7 cellular contexts compared by ENCODE assay signal in genomic region chr1:183023146-183023600, GRCh38. TPM values are rescaled to one million over a fixed set of nuclear protein-coding genes. Genes with fewer than 3 reads are reported as not detected.
A peak's percentile ranks its signal among the peaks of the same experiment; 100 is the strongest.
DNase-seq lines count a peak whose midpoint lies in the region; ATAC-seq and TF ChIP-seq lines count a peak whose summit lies in the region.

Gene LAMC1 (plus strand): TSS chr1:183023420. CDS start chr1:183023717, 297 bp downstream.

- intact Hi-C loops in breast epithelium (cut with DNase I; ENCODE audit: low total_unique reads) = no loop called here
- intact Hi-C loops in sciatic nerve (cut with DNase I) = loop anchor here (10.0 kb wide), 1 partner anchor 92 kb away; no protein-coding TSS in a partner anchor

- no peak for TF ChIP-seq CTCF in GM06990 (IDR thresholded peaks at IDR 0.05; ENCODE audit: insufficient read depth, low read length, poor library complexity, severe bottlenecking)
- no peak for TF ChIP-seq CTCF in breast epithelium (IDR thresholded peaks at IDR 0.05)

- H3K36me3 ChIP-seq in GM06990 (ENCODE audit: control insufficient read depth, insufficient read depth, low read length) = no peaks in the 10 kb centered on the region
- H3K36me3 ChIP-seq in breast epithelium = no peaks in the 10 kb centered on the region
- H3K36me3 ChIP-seq in iPS-15b (ENCODE audit: control insufficient read depth, insufficient read depth, low read length) = no peaks in the 10 kb centered on the region

- TF ChIP-seq POLR2A in breast epithelium (IDR thresholded peaks at IDR 0.05) = no peak

- peaks cover 0 to 5% of the 10 kb centered on the region in 2 donors for H3K4me1 ChIP-seq in breast epithelium
- peaks cover 17% of the 10 kb centered on the region for H3K4me1 ChIP-seq in iPS-15b (ENCODE audit: control insufficient read depth, insufficient read depth, low read length)

- H3K9me3 ChIP-seq in breast epithelium (no peaks in the 10 kb centered on the region), iPS-15b (ENCODE audit: control insufficient read depth, insufficient read depth, low read length) (no peaks in the 10 kb centered on the region)

- peak; percentile 79 for DNase-seq in GM06990 (ENCODE audit: extremely low read depth, insufficient read length)
- peak in 40 of 76 experiments; percentile 3 to 60 (median 28) for DNase-seq in HUDEP-2 (lab: John Stamatoyannopoulos, UW; ENCODE audit: unreplicated experiment in 76 of 76)
- peak; percentile 67 for DNase-seq in RPMI8226
- peak; percentile 63 to 65 for DNase-seq in breast epithelium (ENCODE audit: low spot score in 2 of 2)
- DNase-seq in sciatic nerve (ENCODE audit: low spot score) = peak; percentile 86

- peak; percentile 22 for ATAC-seq in GM21529 (IDR thresholded peaks at IDR 0.05; ENCODE audit: unreplicated experiment)
- ATAC-seq in sciatic nerve = peak; percentile 70

- peak within 1 kb of the TSS; percentile 99 to 100 for H3K27ac ChIP-seq in breast epithelium

- H3K27me3 ChIP-seq in GM06990 (replicated peaks; ENCODE audit: control insufficient read depth, insufficient read depth, low read length) (no peaks in the 10 kb centered on the region), breast epithelium (no peaks in the 10 kb centered on the region), iPS-15b (ENCODE audit: control insufficient read depth, insufficient read depth, low read length) (no peaks in the 10 kb centered on the region)

- peak within 1 kb of the TSS; percentile 91 for H3K9ac ChIP-seq in iPS-15b (ENCODE audit: low read depth, low read length)

- peak within 1 kb of the TSS; percentile 76 for H3K4me3 ChIP-seq in GM06990 (replicated peaks; ENCODE audit: low read depth, low read length)
- peak within 1 kb of the TSS; percentile 83 to 94 (median 94) for H3K4me3 ChIP-seq in breast epithelium
- H3K4me3 ChIP-seq in iPS-15b (ENCODE audit: low read depth, low read length) = peak within 1 kb of the TSS; percentile 87

RNA-seq across cellular contexts. Expression of gene LAMC1, which starts in this region (rescaled TPM):
- total RNA-seq in breast epithelium (100 to 1,000 TPM; 125 to 679 (median 249) TPM), sciatic nerve (263 TPM)

Comparison
In these comparisons a context has a peak if more than half of its experiments do, and no peak if none do; other contexts are left out.
1. Peak in every context shown above with its lines: DNase-seq, ATAC-seq, H3K4me3 ChIP-seq and H3K27ac ChIP-seq.
2. DNase-seq: peak in every context shown above with its lines; median percentile 86 in sciatic nerve; 79 in GM06990; 67 in RPMI8226; 64 in breast epithelium; 28 in HUDEP-2.